25 cellular contexts compared by ENCODE assay signal in genomic region chr12:30519535-30519934, GRCh38.
"Had no signal": no experiment of that assay in that cellular context is flagged by ENCODE, and none has a peak within 500 bp of the region (broad histone marks: within the 10 kb centered on the region; RNA-seq: fewer than 3 reads in every experiment).

No MANE protein-coding gene starts in this region.

- H3K27me3 Mint-ChIP-seq: activated CD4-positive, alpha-beta T cell treated with anti-CD3 and anti-CD28 coated beads, Interleukin-2, amount 10 ng/mL, durations not matched to agents 7 days and 5 days; activated CD8-positive, alpha-beta memory T cell treated with anti-CD3 and anti-CD28 coated beads, Interleukin-2, amount 10 ng/mL, durations not matched to agents 7 days and 5 days; activated CD8-positive, alpha-beta T cell treated with anti-CD3 and anti-CD28 coated beads for 36 hours; activated naive CD4-positive, alpha-beta T cell treated with anti-CD3 and anti-CD28 coated beads, Interleukin-2, amount 50 U/mL, for 24 hours had no signal

- ATAC-seq: activated CD8-positive, alpha-beta memory T cell treated with anti-CD3 and anti-CD28 coated beads, Interleukin-2, amount 10 ng/mL, durations not matched to agents 7 days and 5 days; activated CD8-positive, alpha-beta T cell treated with anti-CD3 and anti-CD28 coated beads for 36 hours; gastrocnemius medialis; lower lobe of right lung; mucosa of descending colon; upper lobe of right lung had no signal

- H3K4me3 Mint-ChIP-seq: activated CD4-positive, alpha-beta T cell treated with anti-CD3 and anti-CD28 coated beads, Interleukin-2, amount 10 ng/mL, durations not matched to agents 7 days and 5 days; activated CD8-positive, alpha-beta memory T cell treated with anti-CD3 and anti-CD28 coated beads, Interleukin-2, amount 10 ng/mL, durations not matched to agents 7 days and 5 days; activated CD8-positive, alpha-beta T cell treated with anti-CD3 and anti-CD28 coated beads for 36 hours; activated naive CD4-positive, alpha-beta T cell treated with anti-CD3 and anti-CD28 coated beads, Interleukin-2, amount 50 U/mL, for 24 hours; activated T-helper 1 cell treated with anti-CD3 and anti-CD28 coated beads, Interleukin-12 subunit alpha, Interleukin-12 subunit beta, Interleukin-2, Interleukin-4 antibody, amounts not matched to agents 30 ng/mL and 10 ng/mL and 1 ng/mL, durations not matched to agents 14 hours and 24 hours and 36 hours had no signal

- H3K36me3 ChIP-seq: ascending aorta, colonic mucosa, esophagus squamous epithelium, gastrocnemius medialis, lower lobe of right lung, sigmoid colon, thyroid gland, upper lobe of right lung had no signal

- H3K27me3 ChIP-seq: ascending aorta, colonic mucosa, esophagus squamous epithelium, gastrocnemius medialis, sigmoid colon, thyroid gland, upper lobe of right lung had no signal

- H3K4me3 ChIP-seq: ascending aorta, colonic mucosa, esophagus squamous epithelium, gastrocnemius medialis, lower lobe of right lung, mucosa of descending colon, sigmoid colon, thyroid gland, upper lobe of right lung had no signal

- DNase-seq: activated CD4-positive, alpha-beta T cell treated with anti-CD3 and anti-CD28 coated beads, Interleukin-2, amount 10 ng/mL, durations not matched to agents 7 days and 5 days; activated CD4-positive, CD25-positive, alpha-beta regulatory T cell treated with anti-CD3 and anti-CD28 coated beads, Interleukin-2, amount 50 U/mL, for 72 hours; activated CD8-positive, alpha-beta memory T cell treated with anti-CD3 and anti-CD28 coated beads, Interleukin-2, amount 10 ng/mL, durations not matched to agents 7 days and 5 days; activated CD8-positive, alpha-beta T cell treated with anti-CD3 and anti-CD28 coated beads for 36 hours; activated gamma-delta T cell treated with Interleukin-2 at 50 U/mL for 16 hours; colonic mucosa; esophagus squamous epithelium; gastrocnemius medialis; hypothalamus; lower lobe of right lung; mesendoderm; nucleus accumbens; posterior cingulate gyrus; retina; sigmoid colon; stimulated activated CD4-positive, alpha-beta T cell treated with anti-CD3 and anti-CD28 coated beads, Interleukin-2, amount 100 ng/mL, for 48 hours; stimulated activated naive CD4-positive, alpha-beta T cell; thyroid gland; upper lobe of right lung had no signal

- H3K4me1 Mint-ChIP-seq: activated CD4-positive, alpha-beta T cell treated with anti-CD3 and anti-CD28 coated beads, Interleukin-2, amount 10 ng/mL, durations not matched to agents 7 days and 5 days; activated CD8-positive, alpha-beta memory T cell treated with anti-CD3 and anti-CD28 coated beads, Interleukin-2, amount 10 ng/mL, durations not matched to agents 7 days and 5 days; activated naive CD4-positive, alpha-beta T cell treated with anti-CD3 and anti-CD28 coated beads, Interleukin-2, amount 50 U/mL, for 24 hours had no signal

- H3K36me3 Mint-ChIP-seq: activated CD8-positive, alpha-beta memory T cell treated with anti-CD3 and anti-CD28 coated beads, Interleukin-2, amount 10 ng/mL, durations not matched to agents 7 days and 5 days; activated naive CD4-positive, alpha-beta T cell treated with anti-CD3 and anti-CD28 coated beads, Interleukin-2, amount 50 U/mL, for 24 hours had no signal

- H3K4me1 ChIP-seq: ascending aorta, colonic mucosa, gastrocnemius medialis, lower lobe of right lung, sigmoid colon, thyroid gland, upper lobe of right lung had no signal

- FAIRE-seq: islet of Langerhans had no signal

- H3K9me3 ChIP-seq: ascending aorta, colonic mucosa, esophagus squamous epithelium, gastrocnemius medialis, lower lobe of right lung, mucosa of descending colon, sigmoid colon, thyroid gland, upper lobe of right lung had no signal

- H3K9me3 Mint-ChIP-seq: activated CD4-positive, alpha-beta T cell treated with anti-CD3 and anti-CD28 coated beads, Interleukin-2, amount 10 ng/mL, durations not matched to agents 7 days and 5 days; activated CD8-positive, alpha-beta T cell treated with anti-CD3 and anti-CD28 coated beads for 36 hours; activated naive CD4-positive, alpha-beta T cell treated with anti-CD3 and anti-CD28 coated beads, Interleukin-2, amount 50 U/mL, for 24 hours; activated T-helper 1 cell treated with anti-CD3 and anti-CD28 coated beads, Interleukin-12 subunit alpha, Interleukin-12 subunit beta, Interleukin-2, Interleukin-4 antibody, amounts not matched to agents 30 ng/mL and 10 ng/mL and 1 ng/mL, durations not matched to agents 14 hours and 24 hours and 36 hours had no signal

- H3K27ac ChIP-seq: ascending aorta, colonic mucosa, esophagus squamous epithelium, gastrocnemius medialis, lower lobe of right lung, sigmoid colon, thyroid gland, upper lobe of right lung, VCaP had no signal

- H3K27ac Mint-ChIP-seq: activated CD4-positive, alpha-beta T cell treated with anti-CD3 and anti-CD28 coated beads, Interleukin-2, amount 10 ng/mL, durations not matched to agents 7 days and 5 days; activated CD8-positive, alpha-beta memory T cell treated with anti-CD3 and anti-CD28 coated beads, Interleukin-2, amount 10 ng/mL, durations not matched to agents 7 days and 5 days; activated CD8-positive, alpha-beta T cell treated with anti-CD3 and anti-CD28 coated beads for 36 hours; activated naive CD4-positive, alpha-beta T cell treated with anti-CD3 and anti-CD28 coated beads, Interleukin-2, amount 50 U/mL, for 24 hours; activated T-helper 1 cell treated with anti-CD3 and anti-CD28 coated beads, Interleukin-12 subunit alpha, Interleukin-12 subunit beta, Interleukin-2, Interleukin-4 antibody, amounts not matched to agents 30 ng/mL and 10 ng/mL and 1 ng/mL, durations not matched to agents 14 hours and 24 hours and 36 hours had no signal
